In the genomic region with DNA sequence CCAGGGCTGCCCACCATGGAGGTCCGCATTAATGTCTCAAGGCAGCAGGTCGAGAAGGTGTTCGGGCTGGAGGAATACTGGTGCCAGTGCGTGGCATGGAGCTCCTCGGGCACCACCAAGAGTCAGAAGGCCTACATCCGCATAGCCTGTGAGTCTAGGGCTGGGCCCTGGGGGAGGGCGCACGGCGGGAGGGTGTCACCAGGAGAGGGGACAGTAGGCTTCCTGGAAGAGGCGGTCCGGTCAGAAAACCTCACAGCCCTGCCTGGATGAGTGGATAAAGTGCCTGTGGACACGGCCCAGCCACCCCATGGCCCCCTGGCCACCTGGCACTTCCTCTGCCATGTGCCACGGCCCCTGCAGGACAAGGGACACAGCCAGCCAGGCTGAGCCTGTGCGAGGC, we compare ENCODE assay signal across 37 cellular contexts. TPM values are rescaled to one million over a fixed set of nuclear protein-coding genes. Genes with fewer than 3 reads are reported as not detected.
"Had no signal": no experiment of that assay in that cellular context is flagged by ENCODE, and none has a peak within 500 bp of the region (broad histone marks: within the 10 kb centered on the region; RNA-seq: fewer than 3 reads in every experiment).

No MANE protein-coding gene starts in this region.

- H3K27me3 ChIP-seq: adrenal gland, body of pancreas had no signal

- H3K36me3 ChIP-seq: adrenal gland, brain microvascular endothelial cell, breast epithelium, WERI-Rb-1 had no signal

- H3K27ac Mint-ChIP-seq: activated CD4-positive, alpha-beta memory T cell treated with anti-CD3 and anti-CD28 coated beads, Interleukin-2, amount 10 ng/mL, durations not matched to agents 7 days and 5 days; activated CD4-positive, alpha-beta T cell treated with anti-CD3 and anti-CD28 coated beads for 36 hours; activated CD4-positive, alpha-beta T cell treated with anti-CD3 and anti-CD28 coated beads, Interleukin-2, amount 10 ng/mL, durations not matched to agents 7 days and 5 days; activated CD8-positive, alpha-beta memory T cell treated with anti-CD3 and anti-CD28 coated beads, Interleukin-2, amount 10 ng/mL, durations not matched to agents 7 days and 5 days; activated CD8-positive, alpha-beta T cell treated with anti-CD3 and anti-CD28 coated beads, Interleukin-2, amount 10 ng/mL, durations not matched to agents 7 days and 5 days; activated naive CD4-positive, alpha-beta T cell treated with anti-CD3 and anti-CD28 coated beads, Interleukin-2, amount 10 ng/mL, durations not matched to agents 7 days and 5 days; activated naive CD4-positive, alpha-beta T cell treated with anti-CD3 and anti-CD28 coated beads, Interleukin-2, amount 50 U/mL, for 72 hours; activated naive CD8-positive, alpha-beta T cell treated with anti-CD3 and anti-CD28 coated beads for 36 hours; activated T-cell treated with anti-CD3 and anti-CD28 coated beads, Interleukin-2, amount 50 U/mL, for 24 hours; activated T-helper 2 cell treated with anti-CD3 and anti-CD28 coated beads, Interferon-gamma antibody, Interleukin-2, Interleukin-4, amounts not matched to agents 10 μg/mL and 5 μg/mL and 100 μg/mL, durations not matched to agents 14 hours and 24 hours and 36 hours; T-helper 1 cell treated with Interleukin-12 subunit alpha and Interleukin-12 subunit beta and Interleukin-4 antibody, amounts not matched to agents 30 μg/mL and 1 μg/mL, for 36 hours; T-helper 2 cell treated with Interferon-gamma antibody and Interleukin-4, amounts not matched to agents 5 μg/mL and 100 μg/mL, for 36 hours had no signal

- H3K9me3 Mint-ChIP-seq: WTC11 had no signal

- H3K4me1 Mint-ChIP-seq: activated CD4-positive, alpha-beta memory T cell treated with anti-CD3 and anti-CD28 coated beads, Interleukin-2, amount 10 ng/mL, durations not matched to agents 7 days and 5 days; activated CD4-positive, alpha-beta T cell treated with anti-CD3 and anti-CD28 coated beads for 36 hours; activated CD4-positive, alpha-beta T cell treated with anti-CD3 and anti-CD28 coated beads, Interleukin-2, amount 10 ng/mL, durations not matched to agents 7 days and 5 days; activated CD8-positive, alpha-beta memory T cell treated with anti-CD3 and anti-CD28 coated beads, Interleukin-2, amount 10 ng/mL, durations not matched to agents 7 days and 5 days; activated naive CD4-positive, alpha-beta T cell treated with anti-CD3 and anti-CD28 coated beads, Interleukin-2, amount 10 ng/mL, durations not matched to agents 7 days and 5 days had no signal

- H3K27ac ChIP-seq: body of pancreas, brain microvascular endothelial cell, breast epithelium had no signal

- DNase-seq: activated CD4-positive, alpha-beta memory T cell treated with anti-CD3 and anti-CD28 coated beads, Interleukin-2, amount 10 ng/mL, durations not matched to agents 7 days and 5 days; activated CD4-positive, alpha-beta T cell treated with anti-CD3 and anti-CD28 coated beads for 1 hour; activated CD4-positive, alpha-beta T cell treated with anti-CD3 and anti-CD28 coated beads for 36 hours; activated CD4-positive, alpha-beta T cell treated with anti-CD3 and anti-CD28 coated beads for 48 hours; activated CD4-positive, alpha-beta T cell treated with anti-CD3 and anti-CD28 coated beads, Interleukin-2, amount 10 ng/mL, durations not matched to agents 7 days and 5 days; activated CD4-positive, alpha-beta T cell treated with anti-CD3 and anti-CD28 coated beads, Interleukin-2, amount 50 U/mL, for 48 hours; activated CD4-positive, CD25-positive, alpha-beta regulatory T cell; activated CD8-positive, alpha-beta memory T cell treated with anti-CD3 and anti-CD28 coated beads for 24 hours; activated CD8-positive, alpha-beta memory T cell treated with anti-CD3 and anti-CD28 coated beads, Interleukin-2, amount 10 ng/mL, durations not matched to agents 7 days and 5 days; activated CD8-positive, alpha-beta memory T cell treated with anti-CD3 and anti-CD28 coated beads, Interleukin-2, amount 50 U/mL, for 48 hours; activated CD8-positive, alpha-beta T cell treated with anti-CD3 and anti-CD28 coated beads, Interleukin-2, amount 10 ng/mL, durations not matched to agents 7 days and 5 days; activated effector memory CD4-positive, alpha-beta T cell treated with Interleukin-2 at 50 U/mL for 16 hours; activated gamma-delta T cell; activated naive CD4-positive, alpha-beta T cell treated with anti-CD3 and anti-CD28 coated beads, Interleukin-2, amount 10 ng/mL, durations not matched to agents 7 days and 5 days; activated naive CD4-positive, alpha-beta T cell treated with Interleukin-2 at 50 U/mL for 16 hours; activated naive CD8-positive, alpha-beta T cell treated with anti-CD3 and anti-CD28 coated beads for 36 hours; activated T-cell treated with anti-CD3 and anti-CD28 coated beads, Interleukin-2, amount 50 U/mL, for 24 hours; activated T-cell treated with anti-CD3 and anti-CD28 coated beads, Interleukin-2, amount 50 U/mL, for 48 hours; adrenal gland; amniotic stem cell; aorta; body of pancreas; brain microvascular endothelial cell; central memory CD4-positive, alpha-beta T cell; T-helper 1 cell; T-helper 2 cell; T-helper 9 cell had no signal

- H3K4me1 ChIP-seq: adrenal gland, body of pancreas, breast epithelium had no signal

- H3K4me3 Mint-ChIP-seq: activated CD4-positive, alpha-beta memory T cell treated with anti-CD3 and anti-CD28 coated beads, Interleukin-2, amount 10 ng/mL, durations not matched to agents 7 days and 5 days; activated CD4-positive, alpha-beta T cell treated with anti-CD3 and anti-CD28 coated beads for 36 hours; activated CD4-positive, alpha-beta T cell treated with anti-CD3 and anti-CD28 coated beads, Interleukin-2, amount 10 ng/mL, durations not matched to agents 7 days and 5 days; activated CD8-positive, alpha-beta memory T cell treated with anti-CD3 and anti-CD28 coated beads, Interleukin-2, amount 10 ng/mL, durations not matched to agents 7 days and 5 days; activated CD8-positive, alpha-beta T cell treated with anti-CD3 and anti-CD28 coated beads, Interleukin-2, amount 10 ng/mL, durations not matched to agents 7 days and 5 days; activated naive CD4-positive, alpha-beta T cell treated with anti-CD3 and anti-CD28 coated beads, Interleukin-2, amount 10 ng/mL, durations not matched to agents 7 days and 5 days; activated naive CD8-positive, alpha-beta T cell treated with anti-CD3 and anti-CD28 coated beads for 36 hours; activated T-cell treated with anti-CD3 and anti-CD28 coated beads, Interleukin-2, amount 50 U/mL, for 24 hours; T-helper 1 cell treated with Interleukin-12 subunit alpha and Interleukin-12 subunit beta and Interleukin-4 antibody, amounts not matched to agents 30 μg/mL and 1 μg/mL, for 36 hours; T-helper 2 cell treated with Interferon-gamma antibody and Interleukin-4, amounts not matched to agents 5 μg/mL and 100 μg/mL, for 36 hours; WTC11 had no signal

- ATAC-seq: activated CD4-positive, alpha-beta T cell treated with anti-CD3 and anti-CD28 coated beads for 36 hours; activated CD4-positive, CD25-positive, alpha-beta regulatory T cell treated with anti-CD3 and anti-CD28 coated beads, Interleukin-2, amount 50 U/mL, for 24 hours; activated CD8-positive, alpha-beta memory T cell treated with anti-CD3 and anti-CD28 coated beads, Interleukin-2, amount 10 ng/mL, durations not matched to agents 7 days and 5 days; activated CD8-positive, alpha-beta T cell treated with anti-CD3 and anti-CD28 coated beads, Interleukin-2, amount 10 ng/mL, durations not matched to agents 7 days and 5 days; activated naive CD4-positive, alpha-beta T cell treated with anti-CD3 and anti-CD28 coated beads, Interleukin-2, amount 50 U/mL, for 72 hours; body of pancreas; WTC11 had no signal

- H3K9me3 ChIP-seq: adrenal gland, body of pancreas, breast epithelium had no signal

- H3K4me3 ChIP-seq: adrenal gland, body of pancreas, breast epithelium had no signal

- H3K36me3 Mint-ChIP-seq: activated CD8-positive, alpha-beta memory T cell treated with anti-CD3 and anti-CD28 coated beads, Interleukin-2, amount 10 ng/mL, durations not matched to agents 7 days and 5 days; activated naive CD4-positive, alpha-beta T cell treated with anti-CD3 and anti-CD28 coated beads, Interleukin-2, amount 10 ng/mL, durations not matched to agents 7 days and 5 days; activated naive CD8-positive, alpha-beta T cell treated with anti-CD3 and anti-CD28 coated beads for 36 hours; WTC11 had no signal

- FAIRE-seq: astrocyte, TTC549 had no signal

RNA-seq across cellular contexts. Expression of a gene that starts 31.0 kb away (rescaled TPM):
- total RNA-seq: activated CD4-positive, alpha-beta T cell treated with anti-CD3 and anti-CD28 coated beads for 36 hours; activated CD8-positive, alpha-beta memory T cell treated with anti-CD3 and anti-CD28 coated beads, Interleukin-2, amount 10 ng/mL, durations not matched to agents 7 days and 5 days; activated CD8-positive, alpha-beta T cell treated with anti-CD3 and anti-CD28 coated beads, Interleukin-2, amount 10 ng/mL, durations not matched to agents 7 days and 5 days; activated naive CD8-positive, alpha-beta T cell treated with anti-CD3 and anti-CD28 coated beads for 36 hours; astrocyte had no signal

RNA-seq across cellular contexts. Expression of a gene that starts 57.8 kb away (rescaled TPM):
- total RNA-seq: activated CD4-positive, alpha-beta memory T cell treated with anti-CD3 and anti-CD28 coated beads, Interleukin-2, amount 10 ng/mL, durations not matched to agents 7 days and 5 days; activated CD4-positive, alpha-beta T cell treated with anti-CD3 and anti-CD28 coated beads for 36 hours; activated CD4-positive, alpha-beta T cell treated with anti-CD3 and anti-CD28 coated beads, Interleukin-2, amount 10 ng/mL, durations not matched to agents 7 days and 5 days; activated CD8-positive, alpha-beta memory T cell treated with anti-CD3 and anti-CD28 coated beads, Interleukin-2, amount 10 ng/mL, durations not matched to agents 7 days and 5 days; activated CD8-positive, alpha-beta T cell treated with anti-CD3 and anti-CD28 coated beads, Interleukin-2, amount 10 ng/mL, durations not matched to agents 7 days and 5 days; activated naive CD8-positive, alpha-beta T cell treated with anti-CD3 and anti-CD28 coated beads for 36 hours; activated T-helper 2 cell treated with anti-CD3 and anti-CD28 coated beads, Interferon-gamma antibody, Interleukin-2, Interleukin-4, amounts not matched to agents 10 μg/mL and 5 μg/mL and 100 μg/mL, durations not matched to agents 14 hours and 24 hours and 36 hours; aorta had no signal
- polyA plus RNA-seq: aorta had no signal
